28 cellular contexts compared by ENCODE assay signal in the genomic region with DNA sequence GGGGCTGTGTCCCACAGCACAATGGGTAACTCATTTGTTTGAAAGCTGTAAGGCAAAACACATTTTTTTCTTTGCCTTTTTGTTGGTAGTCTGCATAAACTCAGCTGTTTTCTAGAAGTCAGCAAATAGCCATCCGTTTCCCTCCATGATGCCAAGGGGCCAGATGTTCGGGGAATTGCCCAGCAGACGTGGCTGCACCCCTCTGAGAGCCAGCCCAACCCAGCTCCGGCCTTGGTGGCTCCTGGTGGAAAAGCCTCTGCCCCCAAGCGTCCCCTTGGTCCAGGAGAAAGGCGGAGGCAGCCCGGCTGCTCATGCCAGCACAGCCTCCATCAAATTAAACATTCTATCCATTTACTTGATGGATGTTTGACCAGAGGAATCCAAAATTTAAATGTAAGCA. TPM values are rescaled to one million over a fixed set of nuclear protein-coding genes. Genes with fewer than 3 reads are reported as not detected.
DNase-seq lines count a peak whose midpoint lies in the region; ATAC-seq and TF ChIP-seq lines count a peak whose summit lies in the region.
"Had no signal": no experiment of that assay in that cellular context is flagged by ENCODE, and none has a peak within 500 bp of the region (broad histone marks: within the 10 kb centered on the region; RNA-seq: fewer than 3 reads in every experiment).

No MANE protein-coding gene starts in this region.

- TF ChIP-seq CTCF in nephron (IDR thresholded peaks at IDR 0.05; ENCODE audit: unreplicated experiment in 3 of 3), result no peak
- no peak for TF ChIP-seq CTCF in type B pancreatic cell (conservative IDR thresholded peaks at IDR 0.05)

- ATAC-seq in Right ventricle myocardium superior (ENCODE audit: poor library complexity), result no peak
- ATAC-seq in HG03571 (IDR thresholded peaks at IDR 0.05; ENCODE audit: unreplicated experiment), result no peak
- ATAC-seq: activated CD4-positive, alpha-beta T cell treated with anti-CD3 and anti-CD28 coated beads for 36 hours; gastroesophageal sphincter; left lobe of liver; psoas muscle; stimulated activated effector memory CD8-positive, alpha-beta T cell treated with anti-CD3 and anti-CD28 coated beads, Interleukin-12 subunit alpha, Interleukin-12 subunit beta, amount 100 ng/mL, for 72 hours; upper lobe of right lung had no signal

- peak; percentile 10 for DNase-seq in activated CD8-positive, alpha-beta memory T cell treated with anti-CD3 and anti-CD28 coated beads, Interleukin-2, amount 50 U/mL, for 4 hours
- no peak for DNase-seq in activated CD8-positive, alpha-beta memory T cell treated with anti-CD3 and anti-CD28 coated beads, Interleukin-2, amount 50 U/mL, for 48 hours
- peak; percentile 39 for DNase-seq in Right ventricle myocardium superior
- no peak for DNase-seq in type B pancreatic cell (ENCODE audit: extremely low spot score, unreplicated experiment)
- no peak for DNase-seq in T1000 (lab: John Stamatoyannopoulos, UW)
- no peak for DNase-seq in iPS-NIHi11 (ENCODE audit: low spot score)
- DNase-seq: activated CD8-positive, alpha-beta memory T cell treated with anti-CD3 and anti-CD28 coated beads for 24 hours; activated T-cell treated with anti-CD3 and anti-CD28 coated beads, Interleukin-2, amount 50 U/mL, for 24 hours; colonic mucosa; effector CD4-positive, alpha-beta T cell; hypothalamus; immature natural killer cell; NCI-H1436 treated with DMSO at 0.1 percent for 48 hours; NCI-H2081 treated with DMSO at 0.1 percent for 48 hours; NCI-H226; SIG-M5; stimulated activated CD4-positive, alpha-beta T cell treated with anti-CD3 and anti-CD28 coated beads, Interleukin-15, amount 100 ng/mL, for 24 hours had no signal

- peaks cover 41% of the 10 kb centered on the region for H3K4me1 Mint-ChIP-seq in nephron
- H3K4me1 Mint-ChIP-seq in type B pancreatic cell (ENCODE audit: unreplicated experiment), result peaks cover 40% of the 10 kb centered on the region

- H3K27ac Mint-ChIP-seq in nephron, result peak overlapping the region; percentile 17 to 32 (median 20)
- H3K27ac Mint-ChIP-seq in type B pancreatic cell, result no peak overlapping the region
- H3K27ac Mint-ChIP-seq: activated CD4-positive, alpha-beta T cell treated with anti-CD3 and anti-CD28 coated beads for 36 hours; activated naive CD8-positive, alpha-beta T cell; activated T-cell treated with anti-CD3 and anti-CD28 coated beads, Interleukin-2, amount 50 U/mL, for 24 hours; CD4-positive, alpha-beta T cell; IgD-negative memory B cell; immature natural killer cell; stimulated activated effector memory CD8-positive, alpha-beta T cell treated with anti-CD3 and anti-CD28 coated beads, Interleukin-12 subunit alpha, Interleukin-12 subunit beta, amount 100 ng/mL, for 72 hours had no signal

- no peaks in the 10 kb centered on the region for H3K9me3 Mint-ChIP-seq in nephron
- H3K9me3 Mint-ChIP-seq in type B pancreatic cell, result no peaks in the 10 kb centered on the region
- H3K9me3 Mint-ChIP-seq: activated T-cell treated with anti-CD3 and anti-CD28 coated beads, Interleukin-2, amount 50 U/mL, for 24 hours; CD4-positive, alpha-beta T cell; immature natural killer cell; stimulated activated effector memory CD8-positive, alpha-beta T cell treated with anti-CD3 and anti-CD28 coated beads, Interleukin-12 subunit alpha, Interleukin-12 subunit beta, amount 100 ng/mL, for 72 hours had no signal

- intact Hi-C loops in Right ventricle myocardium superior (cut with DNase I), result no loop called here

- H3K4me3 Mint-ChIP-seq in nephron, result no peak overlapping the region
- H3K4me3 Mint-ChIP-seq in type B pancreatic cell, result peak overlapping the region; percentile 31
- H3K4me3 Mint-ChIP-seq: activated CD4-positive, alpha-beta T cell treated with anti-CD3 and anti-CD28 coated beads for 36 hours; activated naive CD8-positive, alpha-beta T cell; activated T-cell treated with anti-CD3 and anti-CD28 coated beads, Interleukin-2, amount 50 U/mL, for 24 hours; CD4-positive, alpha-beta T cell; immature natural killer cell; stimulated activated effector memory CD8-positive, alpha-beta T cell treated with anti-CD3 and anti-CD28 coated beads, Interleukin-12 subunit alpha, Interleukin-12 subunit beta, amount 100 ng/mL, for 72 hours had no signal

- H3K27me3 Mint-ChIP-seq in nephron (ENCODE audit: low read depth) (peaks cover 43% of the 10 kb centered on the region), type B pancreatic cell (peaks cover 27% of the 10 kb centered on the region)

- H3K36me3 Mint-ChIP-seq in nephron (ENCODE audit: low read depth), result no peaks in the 10 kb centered on the region
- no peaks in the 10 kb centered on the region for H3K36me3 Mint-ChIP-seq in type B pancreatic cell
- H3K36me3 Mint-ChIP-seq: activated naive CD8-positive, alpha-beta T cell; IgD-negative memory B cell; stimulated activated effector memory CD8-positive, alpha-beta T cell treated with anti-CD3 and anti-CD28 coated beads, Interleukin-12 subunit alpha, Interleukin-12 subunit beta, amount 100 ng/mL, for 72 hours had no signal

RNA-seq across cellular contexts. Expression of gene ADARB1, which starts 58.3 kb away (rescaled TPM):
- total RNA-seq in Right ventricle myocardium superior, result 11.6 TPM
- 20.7 and 20.9 TPM in 2 replicates for total RNA-seq in type B pancreatic cell (ENCODE audit: low replicate concordance)

Comparison
In these comparisons a context has a peak if more than half of its experiments do, and no peak if none do; other contexts are left out.
1. DNase-seq: peak in activated CD8-positive, alpha-beta memory T cell treated with anti-CD3 and anti-CD28 coated beads, Interleukin-2, amount 50 U/mL, for 4 hours (single experiment) and Right ventricle myocardium superior (single experiment); none in activated CD8-positive, alpha-beta memory T cell treated with anti-CD3 and anti-CD28 coated beads, Interleukin-2, amount 50 U/mL, for 48 hours (single experiment), type B pancreatic cell (single experiment), T1000 (single experiment) and iPS-NIHi11 (single experiment).